In genomic region chr6:170533792-170534191, GRCh38 we compare ENCODE assay signal across 14 cellular contexts. TPM values are rescaled to one million over a fixed set of nuclear protein-coding genes. Genes with fewer than 3 reads are reported as not detected.
DNase-seq lines count a peak whose midpoint lies in the region; ATAC-seq and TF ChIP-seq lines count a peak whose summit lies in the region.
"Had no signal": no experiment of that assay in that cellular context is flagged by ENCODE, and none has a peak within 500 bp of the region (broad histone marks: within the 10 kb centered on the region; RNA-seq: fewer than 3 reads in every experiment).

No MANE protein-coding gene starts in this region.

- intact Hi-C loops in MCF 10A (cut with micrococcal nuclease) = no loop called here
- intact Hi-C loops in breast epithelium (cut with DNase I; ENCODE audit: low total_unique reads) = no loop called here
- intact Hi-C loops in PC-3 (cut with micrococcal nuclease) = no loop called here
- intact Hi-C loops in gastrocnemius medialis (cut with DNase I; ENCODE audit: low total_unique reads) = loop anchor here (5.0 kb wide), 1 partner anchor 161 kb away; no protein-coding TSS in a partner anchor

- H3K9me3 ChIP-seq in breast epithelium = no peaks in the 10 kb centered on the region
- H3K9me3 ChIP-seq in PC-3 (ENCODE audit: low read length) = no peaks in the 10 kb centered on the region
- H3K9me3 ChIP-seq in gastrocnemius medialis = no peaks in the 10 kb centered on the region
- H3K9me3 ChIP-seq: Caco-2, HAP-1 had no signal

- no peak for TF ChIP-seq CTCF in MCF 10A (IDR thresholded peaks at IDR 0.05; ENCODE audit: unreplicated experiment)
- no peak for TF ChIP-seq CTCF in breast epithelium (IDR thresholded peaks at IDR 0.05)
- no peak for TF ChIP-seq CTCF in PC-3 (conservative IDR thresholded peaks at IDR 0.05; ENCODE audit: low read depth, low read length)
- TF ChIP-seq CTCF in gastrocnemius medialis (IDR thresholded peaks at IDR 0.05 in 4 of 5, conservative IDR thresholded peaks at IDR 0.05 in 1 of 5) = no peak

- peaks cover 10% of the 10 kb centered on the region for H4K20me1 ChIP-seq in PC-3 (ENCODE audit: low read length)

- H3K36me3 ChIP-seq in breast epithelium (peaks cover 8% of the 10 kb centered on the region), PC-3 (ENCODE audit: low read depth, low read length) (peaks cover 45% of the 10 kb centered on the region), gastrocnemius medialis (peaks cover 3 to 69% of the 10 kb centered on the region in 2 donors)

- no peaks in the 10 kb centered on the region for H3F3A ChIP-seq in PC-3 (ENCODE audit: low read length, unreplicated experiment)

- H3K4me2 ChIP-seq in PC-3 (ENCODE audit: low read length) = no peak overlapping the region

- in situ Hi-C loops in gastrocnemius medialis (cut with MboI; ENCODE audit: low sequenced_read_pairs in 4 of 4) = no loop called here

- CTCF ChIA-PET in MCF 10A (lab: Yijun Ruan, JAX) (interaction anchor here (0.9 to 1.0 kb wide), 2 partner anchors 702 to 721 kb away, joined by 3 to 4 read pairs; no protein-coding TSS in a partner anchor), PC-3 (lab: Charles Lee) (no interaction called here)

- H3K27ac Mint-ChIP-seq in MCF 10A (ENCODE audit: low read depth, unreplicated experiment) = no peak overlapping the region
- H3K27ac Mint-ChIP-seq: CD14-positive monocyte had no signal

- no peaks in the 10 kb centered on the region for H3K4me1 ChIP-seq in breast epithelium
- H3K4me1 ChIP-seq in PC-3 (ENCODE audit: insufficient read depth, low read length) = no peaks in the 10 kb centered on the region
- H3K4me1 ChIP-seq in gastrocnemius medialis = peaks cover 9 to 16% of the 10 kb centered on the region in 2 donors
- H3K4me1 ChIP-seq: HAP-1 had no signal

- H2AFZ ChIP-seq in PC-3 (ENCODE audit: low read length) = no peak overlapping the region

- DNase-seq in MCF 10A (ENCODE audit: unreplicated experiment) (no peak), breast epithelium (ENCODE audit: low spot score in 2 of 2) (no peak), PC-3 (no peak), gastrocnemius medialis (no peak), amygdala (lab: John Stamatoyannopoulos, UW) (no peak), activated gamma-delta T cell treated with Interleukin-2 at 50 U/mL for 16 hours (no peak)
- DNase-seq: Caco-2; CD8-positive, alpha-beta memory T cell; GOT3; HFFc6; KG1 had no signal

- H3K27me3 Mint-ChIP-seq in MCF 10A (ENCODE audit: insufficient read depth, unreplicated experiment) = no peaks in the 10 kb centered on the region

- H3K4me3 ChIP-seq in breast epithelium = no peak overlapping the region
- H3K4me3 ChIP-seq in PC-3 (ENCODE audit: low read length) = no peak overlapping the region
- H3K4me3 ChIP-seq in gastrocnemius medialis = no peak overlapping the region
- H3K4me3 ChIP-seq: HAP-1 had no signal

- H3K4me3 Mint-ChIP-seq in MCF 10A (ENCODE audit: unreplicated experiment) = no peak overlapping the region
- H3K4me3 Mint-ChIP-seq: CD14-positive monocyte; CD8-positive, alpha-beta memory T cell; HFFc6 had no signal

- H3K9me2 ChIP-seq in PC-3 (replicated peaks; ENCODE audit: low read length) = no peaks in the 10 kb centered on the region

- no peaks in the 10 kb centered on the region for H3K4me1 Mint-ChIP-seq in MCF 10A (ENCODE audit: insufficient read depth, unreplicated experiment)
- H3K4me1 Mint-ChIP-seq: CD14-positive monocyte had no signal

- peaks cover 9% of the 10 kb centered on the region for H3K79me2 ChIP-seq in PC-3 (ENCODE audit: low read length)

- BruUV-seq in MCF 10A (replicated peaks; lab: Mats Ljungman, UMichigan) (TSS peak; percentile 2), PC-3 (replicated peaks; lab: Mats Ljungman, UMichigan) (TSS peak; percentile 4)

- H3K9ac ChIP-seq in PC-3 (ENCODE audit: low read length) = no peak overlapping the region

- H3K27ac ChIP-seq in breast epithelium = no peak overlapping the region
- no peak overlapping the region for H3K27ac ChIP-seq in PC-3 (ENCODE audit: low read length)
- H3K27ac ChIP-seq in gastrocnemius medialis = peak overlapping the region in 3 of 4 donors; percentile 17 to 55 (median 45)

- POLR2A ChIA-PET in MCF 10A (lab: Yijun Ruan, JAX) = interaction anchor here (2.7 kb wide), 1 partner anchor 19 kb away, joined by 17 read pairs; the partner anchor contains the start of genes PSMB1 and TBP
- POLR2A ChIA-PET in PC-3 (lab: Charles Lee; ENCODE audit: unreplicated experiment) = no interaction called here

- H3K36me3 Mint-ChIP-seq in MCF 10A (ENCODE audit: insufficient read depth, unreplicated experiment) = peaks cover 60% of the 10 kb centered on the region

- no peak for ATAC-seq in GM18505 (IDR thresholded peaks at IDR 0.05; ENCODE audit: unreplicated experiment)
- ATAC-seq in PC-3 = no peak
- ATAC-seq in gastrocnemius medialis = no peak

- H3K27me3 ChIP-seq in breast epithelium = no peaks in the 10 kb centered on the region
- H3K27me3 ChIP-seq in PC-3 (ENCODE audit: low read length) = no peaks in the 10 kb centered on the region
- no peaks in the 10 kb centered on the region for H3K27me3 ChIP-seq in gastrocnemius medialis

- TF ChIP-seq POLR2A in breast epithelium (IDR thresholded peaks at IDR 0.05) = no peak
- peak; percentile 12 for TF ChIP-seq POLR2A in GM18505 (IDR thresholded peaks at IDR 0.05; ENCODE audit: borderline replicate concordance, extremely low read depth, insufficient read depth, insufficient read length)
- no peak for TF ChIP-seq POLR2A in gastrocnemius medialis (IDR thresholded peaks at IDR 0.05)

- no peaks in the 10 kb centered on the region for H3K9me3 Mint-ChIP-seq in MCF 10A (ENCODE audit: unreplicated experiment)
- H3K9me3 Mint-ChIP-seq: CD14-positive monocyte; CD8-positive, alpha-beta memory T cell; HFFc6 had no signal

RNA-seq across cellular contexts. Expression of gene PSMB1, which starts 19.3 kb away (rescaled TPM):
- total RNA-seq in MCF 10A (2022) (144 and 161 TPM in 2 replicates), breast epithelium (100 to 1,000 TPM; 190 to 281 (median 214) TPM), PC-3 (2014; rRNA removed) (361 and 449 TPM in 2 replicates), gastrocnemius medialis (100 to 1,000 TPM; 340 to 380 (median 357) TPM)

RNA-seq across cellular contexts. Expression of gene TBP, which starts 20.4 kb away (rescaled TPM):
- 15.8 and 20.7 TPM in 2 replicates for total RNA-seq in MCF 10A (2022)
- 10 to 100 TPM; 14.7 to 23.6 (median 20.6) TPM for total RNA-seq in breast epithelium
- total RNA-seq in PC-3 (2014; rRNA removed) = 12.8 and 15.7 TPM in 2 replicates
- total RNA-seq in gastrocnemius medialis = 10 to 100 TPM in 3 of 4 donors, 1 to 10 TPM in 1; 9.7 to 17.3 (median 15.3) TPM

RNA-seq across cellular contexts. Expression of gene PDCD2, which starts 50.6 kb away (rescaled TPM):
- total RNA-seq in MCF 10A (2022) (91.7 and 101 TPM in 2 replicates), breast epithelium (10 to 100 TPM; 54.4 to 67.8 (median 64.6) TPM), PC-3 (2014; rRNA removed) (77.2 and 95.4 TPM in 2 replicates), gastrocnemius medialis (100 to 1,000 TPM in 1 of 4 donors, 10 to 100 TPM in 3; 61.5 to 113 (median 83.0) TPM)

Comparison
In these comparisons a context has a peak if more than half of its experiments do, and no peak if none do; other contexts are left out.
1. H3K27ac ChIP-seq: peak in gastrocnemius medialis (3 of 4); none in breast epithelium (0 of 2) and PC-3 (single experiment).